Comparison of ENCODE assay signal across 12 cellular contexts in the genomic region with DNA sequence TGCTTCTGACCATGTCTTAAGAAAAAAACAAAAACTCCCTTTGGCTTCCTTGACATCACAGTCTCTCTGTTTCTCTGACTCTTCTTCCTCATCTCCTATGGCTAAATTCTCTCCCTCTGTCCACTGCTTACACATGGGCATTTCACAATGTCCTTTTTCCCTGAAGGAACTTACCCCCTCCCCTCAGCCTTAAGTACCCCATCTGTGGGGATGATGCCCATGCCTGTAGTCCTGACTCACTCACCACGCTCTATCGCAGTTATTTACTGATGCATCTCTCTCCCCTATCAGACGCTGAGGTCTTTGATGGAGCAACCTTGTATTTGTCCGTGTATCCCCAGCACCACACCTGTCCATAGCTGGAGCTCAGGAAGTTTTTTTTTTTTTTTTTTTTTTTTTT. TPM values are rescaled to one million over a fixed set of nuclear protein-coding genes. Genes with fewer than 3 reads are reported as not detected.
A peak's percentile ranks its signal among the peaks of the same experiment; 100 is the strongest.
DNase-seq lines count a peak whose midpoint lies in the region; ATAC-seq, FAIRE-seq and TF ChIP-seq lines count a peak whose summit lies in the region.
"Had no signal": no experiment of that assay in that cellular context is flagged by ENCODE, and none has a peak within 500 bp of the region (broad histone marks: within the 10 kb centered on the region; RNA-seq: fewer than 3 reads in every experiment).

No MANE protein-coding gene starts in this region.

- H3K36me3 Mint-ChIP-seq in CD4-positive, alpha-beta T cell (ENCODE audit: low read depth), result peaks cover 11% of the 10 kb centered on the region

- H3K4me2 ChIP-seq in endothelial cell of umbilical vein (ENCODE audit: insufficient read depth, low read length), result no peak overlapping the region
- H3K4me2 ChIP-seq in osteoblast (ENCODE audit: insufficient read depth, low read length), result no peak overlapping the region

- FAIRE-seq in endothelial cell of umbilical vein (lab: Jason Lieb, UNC), result no peak

- peak overlapping the region; percentile 7 for H3K27ac Mint-ChIP-seq in CD4-positive, alpha-beta T cell

- TF ChIP-seq CTCF in CD4-positive, alpha-beta T cell (IDR thresholded peaks at IDR 0.05), result no peak
- TF ChIP-seq CTCF in endothelial cell of umbilical vein (IDR thresholded peaks at IDR 0.05; ENCODE audit: extremely low read depth in 1 of 2, insufficient read depth in 1 of 2, low read depth in 1 of 2, low read length in 2 of 2), result no peak
- no peak for TF ChIP-seq CTCF in osteoblast (IDR thresholded peaks at IDR 0.05; ENCODE audit: extremely low read depth, low read depth, low read length)

- no TSS peak for BruUV-seq in endothelial cell of umbilical vein (replicated peaks; lab: Mats Ljungman, UMichigan)

- H3K79me2 ChIP-seq in endothelial cell of umbilical vein (ENCODE audit: control insufficient read depth, insufficient read depth, low read length) (peaks cover 89% of the 10 kb centered on the region), osteoblast (ENCODE audit: insufficient read depth, low read length) (peaks cover 90% of the 10 kb centered on the region)

- H3K9me3 ChIP-seq in CD4-positive, alpha-beta T cell (ENCODE audit: control insufficient read depth, low read length), result no peaks in the 10 kb centered on the region
- H3K9me3 ChIP-seq in endothelial cell of umbilical vein (replicated peaks; ENCODE audit: control insufficient read depth, insufficient read depth, low read length), result no peaks in the 10 kb centered on the region
- H3K9me3 ChIP-seq in osteoblast (ENCODE audit: low read depth, low read length), result no peaks in the 10 kb centered on the region

- H2AFZ ChIP-seq in endothelial cell of umbilical vein (ENCODE audit: low read depth, low read length), result no peak overlapping the region
- H2AFZ ChIP-seq in osteoblast (ENCODE audit: low read length), result no peak overlapping the region

- no peak overlapping the region for H3K27ac ChIP-seq in CD4-positive, alpha-beta T cell (ENCODE audit: low read depth, low read length)
- peak overlapping the region; percentile 71 for H3K27ac ChIP-seq in endothelial cell of umbilical vein (ENCODE audit: insufficient read depth, low read depth, low read length)
- peak overlapping the region; percentile 21 for H3K27ac ChIP-seq in osteoblast (ENCODE audit: low read depth, low read length)
- H3K27ac ChIP-seq: WERI-Rb-1 had no signal

- no peaks in the 10 kb centered on the region for H3K27me3 ChIP-seq in CD4-positive, alpha-beta T cell (ENCODE audit: control insufficient read depth, insufficient read depth, low read length)
- H3K27me3 ChIP-seq in endothelial cell of umbilical vein (ENCODE audit: control insufficient read depth in 2 of 2, insufficient read depth in 2 of 2, low read length in 2 of 2), result no peaks in the 10 kb centered on the region
- H3K27me3 ChIP-seq in osteoblast (ENCODE audit: insufficient read depth, low read length), result no peaks in the 10 kb centered on the region

- peak overlapping the region; percentile 32 for H3K9ac ChIP-seq in endothelial cell of umbilical vein (replicated peaks; ENCODE audit: extremely low read depth, insufficient read depth, low read length)

- TF ChIP-seq POLR2A in endothelial cell of umbilical vein (IDR thresholded peaks at IDR 0.05; ENCODE audit: low read depth, low read length), result no peak

- intact Hi-C loops in CD4-positive, alpha-beta T cell (cut with DNase I, micrococcal nuclease), result loop anchor here in 1 of 2 experiments (5.0 kb wide), 1 partner anchor 37 kb away; no protein-coding TSS in a partner anchor
- intact Hi-C loops in endothelial cell of umbilical vein (cut with micrococcal nuclease), result no loop called here

- H3K4me1 ChIP-seq in endothelial cell of umbilical vein (ENCODE audit: control insufficient read depth, extremely low read depth, insufficient read depth, low read length), result peaks cover 66% of the 10 kb centered on the region
- H3K4me1 ChIP-seq in osteoblast (ENCODE audit: insufficient read depth, low read length), result peaks cover 58% of the 10 kb centered on the region

- H3K9me3 Mint-ChIP-seq in CD4-positive, alpha-beta T cell, result no peaks in the 10 kb centered on the region

- no peak overlapping the region for H3K4me3 Mint-ChIP-seq in CD4-positive, alpha-beta T cell

- no peaks in the 10 kb centered on the region for H3K9me1 ChIP-seq in endothelial cell of umbilical vein (replicated peaks; ENCODE audit: control insufficient read depth, extremely low read depth, insufficient read depth, low read length)

- no peak overlapping the region for H3K4me3 ChIP-seq in endothelial cell of umbilical vein (replicated peaks in 1 of 3; ENCODE audit: insufficient read depth in 1 of 3, low read depth in 1 of 3, low read length in 3 of 3)
- H3K4me3 ChIP-seq in osteoblast (ENCODE audit: insufficient read depth, low read length), result no peak overlapping the region

- H3K36me3 ChIP-seq in endothelial cell of umbilical vein (ENCODE audit: control insufficient read depth in 2 of 2, extremely low read depth in 1 of 2, insufficient read depth in 2 of 2, low read length in 2 of 2) (peaks cover 0 to 2% of the 10 kb centered on the region in 2 experiments), osteoblast (ENCODE audit: insufficient read depth, low read length) (peaks cover 36% of the 10 kb centered on the region)

- DNase-seq in CD4-positive, alpha-beta T cell, result no peak
- DNase-seq in MV-4-11 (lab: John Stamatoyannopoulos, UW) (peak; percentile 69), endothelial cell of umbilical vein (ENCODE audit: low read depth, low spot score) (no peak), osteoblast (ENCODE audit: insufficient read length, low spot score, missing footprints) (peak; percentile 34), T-helper 9 cell (no peak), AG08395 (ENCODE audit: low spot score) (no peak)
- no peak for DNase-seq in activated CD4-positive, CD25-positive, alpha-beta regulatory T cell treated with anti-CD3 and anti-CD28 coated beads, Interleukin-2, amount 50 U/mL, for 72 hours
- DNase-seq: aorta, GF-D8, NCI-H69, WERI-Rb-1 had no signal

- ATAC-seq in CD4-positive, alpha-beta T cell (ENCODE audit: poor library complexity), result no peak
- no peak for ATAC-seq in GM21360 (IDR thresholded peaks at IDR 0.05; ENCODE audit: unreplicated experiment)

- CTCF ChIA-PET in CD4-positive, alpha-beta T cell (lab: Charles Lee), result interaction anchor here (1.0 to 1.1 kb wide), 2 partner anchors 11 to 43 kb away, joined by 3 to 5 read pairs; no protein-coding TSS in a partner anchor
- CTCF ChIA-PET in endothelial cell of umbilical vein (lab: Charles Lee), result interaction anchor here (1.1 to 1.4 kb wide), 3 partner anchors 8 to 13 kb away, joined by 3 to 4 read pairs (median 3); no protein-coding TSS in a partner anchor

- peaks cover 87% of the 10 kb centered on the region for H3K4me1 Mint-ChIP-seq in CD4-positive, alpha-beta T cell (ENCODE audit: low read depth)

- POLR2A ChIA-PET in CD4-positive, alpha-beta T cell (lab: Charles Lee), result interaction anchor here (1.5 kb wide), 1 partner anchor 10 kb away, joined by 4 read pairs; no protein-coding TSS in a partner anchor
- POLR2A ChIA-PET in endothelial cell of umbilical vein (lab: Charles Lee), result interaction anchor here (0.6 kb wide), 1 partner anchor 13 kb away, joined by 4 read pairs; no protein-coding TSS in a partner anchor

- no peaks in the 10 kb centered on the region for H3K27me3 Mint-ChIP-seq in CD4-positive, alpha-beta T cell

- dilution Hi-C loops in endothelial cell of umbilical vein (cut with MboI; ENCODE audit: extremely low pct_ligation_motif_present, low sequenced_read_pairs), result no loop called here

- H4K20me1 ChIP-seq in endothelial cell of umbilical vein (replicated peaks; ENCODE audit: control insufficient read depth, extremely low read depth, insufficient read depth, low read length), result no peaks in the 10 kb centered on the region
- H4K20me1 ChIP-seq in osteoblast (ENCODE audit: insufficient read depth, low read length), result peaks cover 58% of the 10 kb centered on the region

TF ChIP-seq in endothelial cell of umbilical vein, 7 proteins besides CTCF, POLR2A, EP300 and RAD21:
- TF ChIP-seq FOS (IDR thresholded peaks at IDR 0.05; ENCODE audit: borderline replicate concordance, insufficient read depth, low read length) (no peak), GATA2 (IDR thresholded peaks at IDR 0.05; ENCODE audit: insufficient read depth, insufficient read length, low read depth, low read length) (no peak), MYC (IDR thresholded peaks at IDR 0.05; ENCODE audit: low read depth, low read length) (no peak), EZH2 (IDR thresholded peaks at IDR 0.05; ENCODE audit: borderline replicate concordance, low read depth, low read length, severe bottlenecking) (no peak), JUN (IDR thresholded peaks at IDR 0.05; ENCODE audit: borderline replicate concordance, insufficient read depth, insufficient read length, low read depth) (no peak), POLR2AphosphoS5 (IDR thresholded peaks at IDR 0.05; ENCODE audit: insufficient read depth, low read depth, low read length) (no peak)
- TF ChIP-seq, protein P1, sequence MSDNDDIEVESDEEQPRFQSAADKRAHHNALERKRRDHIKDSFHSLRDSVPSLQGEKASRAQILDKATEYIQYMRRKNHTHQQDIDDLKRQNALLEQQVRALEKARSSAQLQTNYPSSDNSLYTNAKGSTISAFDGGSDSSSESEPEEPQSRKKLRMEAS (IDR thresholded peaks at IDR 0.05; ENCODE audit: insufficient read depth, insufficient read length), result no peak

RNA-seq across cellular contexts. Expression of a gene that starts 32.4 kb away (rescaled TPM):
- total RNA-seq in CD4-positive, alpha-beta T cell, result 10 to 100 TPM; 70.3 to 84.0 TPM
- total RNA-seq in endothelial cell of umbilical vein, result 693 and 748 TPM in 2 replicates
- polyA plus RNA-seq in endothelial cell of umbilical vein, result 313 and 329 TPM in 2 replicates
- 293 and 306 TPM in 2 replicates for polyA plus RNA-seq in endothelial cell of umbilical vein (2011; cell fraction: cytosol; rRNA removed)
- 829 and 939 TPM in 2 replicates for polyA plus RNA-seq in endothelial cell of umbilical vein (2011; cell fraction: nucleus; rRNA removed)
- 615 and 712 TPM in 2 replicates for polyA plus RNA-seq in endothelial cell of umbilical vein (2012)
- 461 and 482 TPM in 2 replicates for polyA minus RNA-seq in endothelial cell of umbilical vein
- 78.8 TPM for polyA minus RNA-seq in endothelial cell of umbilical vein (2011; cell fraction: cytosol; rRNA and poly(A)+ RNA removed)
- 238 and 273 TPM in 2 replicates for polyA minus RNA-seq in endothelial cell of umbilical vein (2011; cell fraction: nucleus; rRNA and poly(A)+ RNA removed)
- 204 and 229 TPM in 2 replicates for total RNA-seq in osteoblast

Comparison
In these comparisons a context has a peak if more than half of its experiments do, and no peak if none do; other contexts are left out.
1. DNase-seq: peak in MV-4-11 (single experiment) and osteoblast (single experiment); none in CD4-positive, alpha-beta T cell (0 of 10), endothelial cell of umbilical vein (single experiment), activated CD4-positive, CD25-positive, alpha-beta regulatory T cell treated with anti-CD3 and anti-CD28 coated beads, Interleukin-2, amount 50 U/mL, for 72 hours (single experiment), T-helper 9 cell (single experiment) and AG08395 (single experiment).